In the genomic region with DNA sequence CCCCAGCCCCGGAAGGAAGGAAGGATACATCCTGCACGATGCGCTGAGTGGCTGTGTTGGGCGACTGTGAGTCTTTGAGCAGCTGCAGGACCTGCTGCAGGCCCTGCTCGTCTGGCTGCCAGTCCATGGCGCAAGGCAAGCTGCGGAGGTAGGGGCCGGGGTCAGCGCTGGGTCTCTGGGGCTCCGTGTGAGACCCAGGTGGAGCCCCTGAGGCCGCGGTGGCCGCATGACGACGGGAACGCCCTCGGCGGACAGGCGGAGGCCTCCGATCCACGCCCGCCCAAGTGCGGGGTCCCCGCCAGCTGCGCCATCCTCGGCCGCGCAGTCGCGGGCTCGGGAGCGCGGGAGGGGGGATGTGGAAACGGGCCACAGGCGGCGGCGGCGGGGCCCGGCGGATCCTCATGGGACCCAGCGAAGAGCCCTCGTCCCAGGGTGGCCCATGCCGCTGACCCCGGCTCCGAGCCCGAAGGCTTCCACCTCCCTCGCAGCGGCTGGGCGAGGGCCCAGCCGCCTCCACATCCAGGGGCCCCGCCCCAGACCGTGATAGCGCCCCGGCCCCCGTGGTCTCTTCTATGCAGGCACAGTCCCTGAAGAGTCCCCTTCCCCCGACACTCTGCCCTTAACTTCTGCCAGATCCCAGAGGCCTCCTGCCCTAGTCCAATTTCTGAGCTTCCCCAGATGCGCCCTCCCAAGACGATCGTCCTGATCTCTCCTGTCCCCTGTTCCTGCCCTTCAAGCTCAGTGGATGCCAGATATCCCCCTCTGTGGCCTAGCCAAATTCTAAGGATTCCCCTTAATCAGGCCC, we compare ENCODE assay signal across 8 cellular contexts. TPM values are rescaled to one million over a fixed set of nuclear protein-coding genes. Genes with fewer than 3 reads are reported as not detected.
A peak's percentile ranks its signal among the peaks of the same experiment; 100 is the strongest.
DNase-seq lines count a peak whose midpoint lies in the region; ATAC-seq and TF ChIP-seq lines count a peak whose summit lies in the region.

No MANE protein-coding gene starts in this region.

- H3K9me3 Mint-ChIP-seq in nephron = no peaks in the 10 kb centered on the region

- peaks cover 0 to 11% of the 10 kb centered on the region in 2 donors for H3K36me3 ChIP-seq in esophagus (ENCODE audit: control insufficient read depth in 2 of 2, insufficient read depth in 2 of 2, low read length in 1 of 2)

- CTCF ChIA-PET in HEK293T (lab: Yijun Ruan, JAX) = interaction anchor here (0.9 to 1.3 kb wide), 2 partner anchors 13 to 37 kb away, joined by 3 read pairs; no protein-coding TSS in a partner anchor

- peaks cover 0 to 8% of the 10 kb centered on the region in 2 donors for H3K4me1 ChIP-seq in esophagus (ENCODE audit: control insufficient read depth in 2 of 2, insufficient read depth in 2 of 2, low read length in 1 of 2)

- H3K36me3 Mint-ChIP-seq in T-helper 17 cell (ENCODE audit: low read depth) (peaks cover 2% of the 10 kb centered on the region), nephron (ENCODE audit: low read depth) (peaks cover 29% of the 10 kb centered on the region)

- H3K4me1 Mint-ChIP-seq in T-helper 17 cell (peaks cover 28% of the 10 kb centered on the region), nephron (peaks cover 19% of the 10 kb centered on the region)

- H3K27ac ChIP-seq in esophagus (ENCODE audit: low read depth in 2 of 2, low read length in 1 of 2) = peak overlapping the region; percentile 93 to 98

- H3K27me3 ChIP-seq in esophagus (ENCODE audit: control insufficient read depth in 1 of 2, insufficient read depth in 2 of 2, low read length in 2 of 2) = no peaks in the 10 kb centered on the region

- H3K27me3 Mint-ChIP-seq in T-helper 17 cell (no peaks in the 10 kb centered on the region), nephron (ENCODE audit: low read depth) (no peaks in the 10 kb centered on the region)

- H3K4me3 Mint-ChIP-seq in T-helper 17 cell (peak overlapping the region; percentile 96), nephron (peak overlapping the region; percentile 92 to 99 (median 97))

- peak overlapping the region; percentile 63 to 83 for H3K4me3 ChIP-seq in esophagus (ENCODE audit: low read depth in 1 of 2, low read length in 2 of 2)

- H3K27ac Mint-ChIP-seq in T-helper 17 cell (peak overlapping the region; percentile 95), nephron (peak overlapping the region; percentile 99 to 100 (median 100))

- TF ChIP-seq CTCF in GM13977 (IDR thresholded peaks at IDR 0.05; ENCODE audit: extremely low read depth, insufficient read depth, missing control alignments) (no peak), nephron (IDR thresholded peaks at IDR 0.05; ENCODE audit: unreplicated experiment in 3 of 3) (no peak)

- POLR2A ChIA-PET in HEK293T (lab: Yijun Ruan, JAX) = interaction anchor here (0.6 to 6.2 kb wide), 11 partner anchors 7 to 71 kb away, joined by 3 to 133 read pairs (median 4); a partner anchor contains a TSS

- ATAC-seq in T-helper 17 cell = no peak
- ATAC-seq in HG02623 (IDR thresholded peaks at IDR 0.05; ENCODE audit: unreplicated experiment) = no peak

- in situ Hi-C loops in GM13977 (cut with MboI; ENCODE audit: low pct_unique_long_range_greater_than_20kb, low sequenced_read_pairs, unreplicated experiment) = no loop called here

- DNase-seq in GM13977 (ENCODE audit: low spot score) (peak; percentile 52), T-helper 17 cell (no peak), HEK293T (ENCODE audit: extremely low spot score) (no peak), NCI-H2081 treated with DMSO at 0.1 percent for 48 hours (lab: John Stamatoyannopoulos, UW) (no peak), NCI-H226 (no peak)

- H3K9me3 ChIP-seq in T-helper 17 cell (ENCODE audit: control insufficient read depth, low read length, poor library complexity, severe bottlenecking) (no peaks in the 10 kb centered on the region), esophagus (ENCODE audit: control insufficient read depth in 2 of 2, insufficient read depth in 1 of 2, low read depth in 1 of 2, low read length in 1 of 2) (no peaks in the 10 kb centered on the region)

- 3 to 5% methylated on average over 45 to 59 of the region's 59 CpGs for WGBS in esophagus, 2 donors

TF ChIP-seq in HEK293T, 16 proteins besides CTCF, POLR2A, EP300 and RAD21:
- TF ChIP-seq LEF1 (IDR thresholded peaks at IDR 0.05; ENCODE audit: borderline replicate concordance) = no peak

RNA-seq across cellular contexts. Expression of a gene that starts 2.7 kb away (rescaled TPM):
- 10 to 100 TPM; 48.6 to 60.0 TPM for total RNA-seq in T-helper 17 cell
- 10 to 100 TPM; 29.7 to 37.2 TPM for polyA plus RNA-seq in esophagus

RNA-seq across cellular contexts. Expression of a gene that starts 13.4 kb away (rescaled TPM):
- 100 to 1,000 TPM; 176 to 185 TPM for total RNA-seq in T-helper 17 cell
- 100 to 1,000 TPM; 212 to 215 TPM for polyA plus RNA-seq in esophagus

RNA-seq across cellular contexts. Expression of a gene that starts 16.2 kb away (rescaled TPM):
- 10 to 100 TPM; 29.8 to 32.6 TPM for total RNA-seq in T-helper 17 cell
- polyA plus RNA-seq in esophagus = 10 to 100 TPM; 46.2 to 74.1 TPM

RNA-seq across cellular contexts. Expression of a gene that starts 24.6 kb away (rescaled TPM):
- 1 to 10 TPM; 2.9 to 3.5 TPM for total RNA-seq in T-helper 17 cell
- polyA plus RNA-seq in esophagus = 10 to 100 TPM in 1 of 2 donors, 1 to 10 TPM in 1; 5.0 to 12.3 TPM

RNA-seq across cellular contexts. Expression of a gene that starts 30.5 kb away (rescaled TPM):
- total RNA-seq in T-helper 17 cell = not detected
- under 1 TPM; 0.06 TPM for polyA plus RNA-seq in esophagus
